Comparison of ENCODE assay signal across 8 cellular contexts in the genomic region with DNA sequence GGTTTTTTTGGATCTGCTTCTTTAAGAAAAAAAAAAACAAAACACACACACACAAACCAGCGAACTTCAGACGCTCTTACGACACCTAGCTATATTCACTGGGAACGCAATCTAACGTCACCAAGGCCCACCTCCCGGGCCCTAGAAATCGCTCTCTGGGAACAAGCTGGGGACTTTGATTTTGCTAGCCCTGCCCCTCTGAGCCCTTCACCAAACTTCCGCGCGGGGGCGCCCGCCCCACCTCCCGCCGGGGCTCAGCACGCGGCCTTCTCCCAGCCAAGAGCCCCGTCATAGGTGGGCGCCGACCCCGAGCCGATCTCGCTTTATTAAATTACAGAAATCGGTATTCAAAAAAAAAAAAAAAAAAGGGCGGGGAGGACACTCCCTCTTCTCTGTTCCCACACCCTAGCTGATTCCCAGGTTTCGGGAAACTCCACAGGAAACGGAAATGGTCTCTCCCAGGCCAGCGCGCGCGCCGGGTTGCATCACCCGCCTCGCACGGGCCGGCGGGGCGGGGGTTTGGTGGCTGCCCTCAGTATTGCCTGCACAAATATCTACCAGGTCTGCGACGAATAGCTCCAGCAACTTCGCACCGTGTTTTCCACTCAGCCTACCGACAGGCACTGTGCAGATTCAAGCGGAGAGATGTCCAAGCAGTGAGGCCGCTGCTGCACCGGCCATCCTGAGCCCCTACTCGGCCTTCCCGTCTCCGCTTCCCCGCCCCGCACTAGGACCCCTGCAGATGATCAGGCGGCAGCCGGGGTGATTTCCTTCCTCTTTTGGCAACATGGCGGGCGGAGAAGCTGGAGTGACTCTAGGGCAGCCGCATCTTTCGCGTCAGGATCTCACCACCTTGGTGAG. TPM values are rescaled to one million over a fixed set of nuclear protein-coding genes. Genes with fewer than 3 reads are reported as not detected.
A peak's percentile ranks its signal among the peaks of the same experiment; 100 is the strongest.
DNase-seq lines count a peak whose midpoint lies in the region; ATAC-seq and TF ChIP-seq lines count a peak whose summit lies in the region.

A gene (plus strand): TSS at position 775 of the 861 bp plus-strand sequence. CDS start 13 bp downstream, at position 788.

- no peak within 1 kb of the TSS; the same call in none of the 2 replicates for H3K27ac ChIP-seq in KMS-11
- peak within 1 kb of the TSS; percentile 79 for H3K27ac ChIP-seq in Panc1 (ENCODE audit: low read length)
- H3K27ac ChIP-seq in esophagus (ENCODE audit: low read depth in 2 of 2, low read length in 1 of 2), result peak within 1 kb of the TSS; percentile 94 to 97
- H3K27ac ChIP-seq in muscle layer of colon (ENCODE audit: low read depth, low read length), result peak within 1 kb of the TSS; percentile 62

- H3K4me2 ChIP-seq in KMS-11, result peak within 1 kb of the TSS; percentile 98

- H3K9ac ChIP-seq in KMS-11 (no peak within 1 kb of the TSS; the same call in 1 of the 2 replicates), muscle layer of colon (ENCODE audit: low read length) (peak within 1 kb of the TSS; percentile 83)

- H3K36me3 ChIP-seq in KMS-11 (ENCODE audit: insufficient read depth), result peaks cover 3% of the 10 kb centered on the region; the same call in 1 of the 2 replicates
- H3K36me3 ChIP-seq in Panc1 (ENCODE audit: control insufficient read depth, insufficient read depth, low read length), result peaks cover 6% of the 10 kb centered on the region
- H3K36me3 ChIP-seq in esophagus (ENCODE audit: control insufficient read depth in 2 of 2, insufficient read depth in 2 of 2, low read length in 1 of 2), result peaks cover 0 to 5% of the 10 kb centered on the region in 2 donors
- H3K36me3 ChIP-seq in muscle layer of colon (ENCODE audit: insufficient read depth, low read length), result peaks cover 12% of the 10 kb centered on the region

- H3K27me3 ChIP-seq in KMS-11 (ENCODE audit: insufficient read depth, low read depth), result no peaks in the 10 kb centered on the region
- no peaks in the 10 kb centered on the region for H3K27me3 ChIP-seq in Panc1 (ENCODE audit: control insufficient read depth, insufficient read depth, low read length)
- H3K27me3 ChIP-seq in esophagus (ENCODE audit: control insufficient read depth in 1 of 2, insufficient read depth in 2 of 2, low read length in 2 of 2), result no peaks in the 10 kb centered on the region
- H3K27me3 ChIP-seq in muscle layer of colon (ENCODE audit: control insufficient read depth in 1 of 2, insufficient read depth in 2 of 2, low read length in 2 of 2), result no peaks in the 10 kb centered on the region

- TF ChIP-seq CTCF in KMS-11 (conservative IDR thresholded peaks at IDR 0.05; ENCODE audit: low read depth, low read length) (peak; percentile 77), Panc1 (IDR thresholded peaks at IDR 0.05) (peak; percentile 84)

- H3K79me2 ChIP-seq in KMS-11 (ENCODE audit: insufficient read depth, low read depth), result peaks cover 21% of the 10 kb centered on the region

- DNase-seq in DMS79 treated with DMSO at 0.1 percent for 48 hours (lab: John Stamatoyannopoulos, UW), result peak; percentile 80
- peak; percentile 79 for DNase-seq in Panc1 (ENCODE audit: low read depth, low spot score)
- DNase-seq in activated T-cell treated with anti-CD3 and anti-CD28 coated beads, Interleukin-2, amount 50 U/mL, for 24 hours, result peak; percentile 91
- peak; percentile 63 for DNase-seq in stimulated activated CD8-positive, alpha-beta memory T cell treated with anti-CD3 and anti-CD28 coated beads, Interleukin-7, amount 100 ng/mL, for 24 hours (ENCODE audit: low read depth)

- peaks cover 19% of the 10 kb centered on the region for H3K4me1 Mint-ChIP-seq in activated T-cell treated with anti-CD3 and anti-CD28 coated beads, Interleukin-2, amount 50 U/mL, for 24 hours (ENCODE audit: low read depth)

- intact Hi-C loops in Panc1 (cut with micrococcal nuclease; ENCODE audit: unreplicated experiment), result no loop called here

- POLR2A ChIA-PET in Panc1 (lab: Charles Lee), result interaction anchor here (0.6 to 1.2 kb wide), 6 partner anchors 10 to 219 kb away, joined by 3 to 9 read pairs (median 4); a partner anchor contains a TSS

- H3K4me1 ChIP-seq in KMS-11 (ENCODE audit: low read depth, poor library complexity, severe bottlenecking) (peaks cover 6% of the 10 kb centered on the region), Panc1 (ENCODE audit: control insufficient read depth, insufficient read depth, low read length) (no peaks in the 10 kb centered on the region), esophagus (ENCODE audit: control insufficient read depth in 2 of 2, insufficient read depth in 2 of 2, low read length in 1 of 2) (no peaks in the 10 kb centered on the region), muscle layer of colon (ENCODE audit: insufficient read depth, low read length) (no peaks in the 10 kb centered on the region)

- in situ Hi-C loops in Panc1 (cut with HindIII; ENCODE audit: low pct_unique_long_range_greater_than_20kb, low sequenced_read_pairs), result no loop called here

- CTCF ChIA-PET in Panc1 (lab: Charles Lee), result interaction anchor here (0.6 to 0.7 kb wide), 5 partner anchors 29 to 401 kb away, joined by 3 to 9 read pairs (median 3); no protein-coding TSS in a partner anchor

- no peaks in the 10 kb centered on the region for H3K9me3 ChIP-seq in Panc1 (ENCODE audit: control insufficient read depth, insufficient read depth, low read depth, low read length)
- H3K9me3 ChIP-seq in esophagus (ENCODE audit: control insufficient read depth in 2 of 2, insufficient read depth in 1 of 2, low read depth in 1 of 2, low read length in 1 of 2), result no peaks in the 10 kb centered on the region
- H3K9me3 ChIP-seq in muscle layer of colon (ENCODE audit: low read length), result no peaks in the 10 kb centered on the region

- H2AFZ ChIP-seq in KMS-11 (ENCODE audit: low read depth), result peak within 1 kb of the TSS; percentile 74

- H3K4me3 Mint-ChIP-seq in activated T-cell treated with anti-CD3 and anti-CD28 coated beads, Interleukin-2, amount 50 U/mL, for 24 hours, result no peak within 1 kb of the TSS

- H3K9me3 Mint-ChIP-seq in activated T-cell treated with anti-CD3 and anti-CD28 coated beads, Interleukin-2, amount 50 U/mL, for 24 hours, result no peaks in the 10 kb centered on the region

- 0 to 2% methylated on average over 57 of the region's 57 CpGs for WGBS in esophagus, 2 donors

- BruUV-seq in Panc1 (replicated peaks; lab: Mats Ljungman, UMichigan), result TSS peak; percentile 93

- H3K36me3 Mint-ChIP-seq in activated T-cell treated with anti-CD3 and anti-CD28 coated beads, Interleukin-2, amount 50 U/mL, for 24 hours (ENCODE audit: low read depth), result peaks cover 21% of the 10 kb centered on the region

- H4K20me1 ChIP-seq in KMS-11 (ENCODE audit: insufficient read depth), result no peaks in the 10 kb centered on the region

- ATAC-seq in GM21737 (IDR thresholded peaks at IDR 0.05; ENCODE audit: unreplicated experiment) (peak; percentile 87), Panc1 (peak; percentile 95)

- no peak within 1 kb of the TSS for H3K27ac Mint-ChIP-seq in activated T-cell treated with anti-CD3 and anti-CD28 coated beads, Interleukin-2, amount 50 U/mL, for 24 hours

- H3K4me3 ChIP-seq in KMS-11 (IDR thresholded peaks at IDR 0.05; ENCODE audit: insufficient read depth, low read depth, low read length), result no peak within 1 kb of the TSS
- H3K4me3 ChIP-seq in Panc1 (ENCODE audit: low read depth in 2 of 2, low read length in 2 of 2), result peak within 1 kb of the TSS in 1 of 2 experiments; percentile 47; a peak in 2 of 4 replicates
- peak within 1 kb of the TSS in 1 of 2 donors; percentile 93 for H3K4me3 ChIP-seq in esophagus (ENCODE audit: low read depth in 1 of 2, low read length in 2 of 2)
- peak within 1 kb of the TSS in 1 of 2 donors; percentile 58 for H3K4me3 ChIP-seq in muscle layer of colon (ENCODE audit: low read depth in 1 of 2, low read length in 2 of 2)

- H3K27me3 Mint-ChIP-seq in activated T-cell treated with anti-CD3 and anti-CD28 coated beads, Interleukin-2, amount 50 U/mL, for 24 hours, result peaks cover 8% of the 10 kb centered on the region

RNA-seq across cellular contexts. Expression of the gene that starts here (rescaled TPM):
- total RNA-seq in Panc1 (2021; ENCODE audit: unreplicated experiment), result 154 TPM
- polyA plus RNA-seq in Panc1 (2012; ENCODE audit: insufficient read length), result 161 TPM
- 10 to 100 TPM; 30.4 to 57.3 TPM for polyA plus RNA-seq in esophagus
